8 cellular contexts compared by ENCODE assay signal in genomic region chr22:27885977-27886842, GRCh38. TPM values are rescaled to one million over a fixed set of nuclear protein-coding genes. Genes with fewer than 3 reads are reported as not detected.
DNase-seq lines count a peak whose midpoint lies in the region; ATAC-seq and TF ChIP-seq lines count a peak whose summit lies in the region.

No MANE protein-coding gene starts in this region.

- H3K27me3 ChIP-seq in gastroesophageal sphincter: no peaks in the 10 kb centered on the region
- no peaks in the 10 kb centered on the region for H3K27me3 ChIP-seq in psoas muscle (ENCODE audit: insufficient read depth in 3 of 3, low read length in 2 of 3)

- peaks cover 11% of the 10 kb centered on the region for H3K4me1 Mint-ChIP-seq in activated T-cell treated with anti-CD3 and anti-CD28 coated beads, Interleukin-2, amount 50 U/mL, for 24 hours (ENCODE audit: low read depth)

- TF ChIP-seq POLR2A in gastroesophageal sphincter (IDR thresholded peaks at IDR 0.05): no peak

- WGBS in gastroesophageal sphincter (ENCODE audit: low coverage in 1 of 2), 2 donors: 58 to 63% methylated on average over 3 of the region's 3 CpGs
- WGBS in psoas muscle, 3 donors: 79 to 82% (median 81%) methylated on average over 3 of the region's 3 CpGs

- TF ChIP-seq CTCF in gastroesophageal sphincter (IDR thresholded peaks at IDR 0.05) (peak; percentile 86 to 95 (median 93)), psoas muscle (IDR thresholded peaks at IDR 0.05) (peak; percentile 87)

- peak; percentile 40 for DNase-seq in SIG-M5 treated with dmso at 0.1 percent for 504 hours (lab: John Stamatoyannopoulos, UW; ENCODE audit: unreplicated experiment)
- DNase-seq in SIG-M5 (lab: John Stamatoyannopoulos, UW): no peak
- peak; percentile 10 for DNase-seq in NCI-H1694 (lab: John Stamatoyannopoulos, UW)
- DNase-seq in activated T-cell treated with anti-CD3 and anti-CD28 coated beads, Interleukin-2, amount 50 U/mL, for 24 hours: no peak
- no peak for DNase-seq in psoas muscle
- no peak for DNase-seq in OCI-M2 (lab: John Stamatoyannopoulos, UW; ENCODE audit: unreplicated experiment)

- H3K36me3 ChIP-seq in gastroesophageal sphincter: peaks cover 0 to 50% of the 10 kb centered on the region in 2 donors
- peaks cover 20 to 61% of the 10 kb centered on the region in 2 donors for H3K36me3 ChIP-seq in psoas muscle (ENCODE audit: insufficient read depth in 1 of 2, low read depth in 1 of 2)

- H3K4me3 ChIP-seq in gastroesophageal sphincter (no peak overlapping the region), psoas muscle (no peak overlapping the region)

- H3K4me1 ChIP-seq in gastroesophageal sphincter: peaks cover 24 to 92% (median 27%) of the 10 kb centered on the region in 3 donors
- H3K4me1 ChIP-seq in psoas muscle: peaks cover 22% of the 10 kb centered on the region

- peaks cover 92% of the 10 kb centered on the region for H3K36me3 Mint-ChIP-seq in activated T-cell treated with anti-CD3 and anti-CD28 coated beads, Interleukin-2, amount 50 U/mL, for 24 hours (ENCODE audit: low read depth)

- peak overlapping the region; percentile 24 for H3K27ac Mint-ChIP-seq in activated T-cell treated with anti-CD3 and anti-CD28 coated beads, Interleukin-2, amount 50 U/mL, for 24 hours

- H3K27me3 Mint-ChIP-seq in activated T-cell treated with anti-CD3 and anti-CD28 coated beads, Interleukin-2, amount 50 U/mL, for 24 hours: no peaks in the 10 kb centered on the region

- intact Hi-C loops in psoas muscle (cut with DNase I): loop anchor here (2.0 to 10.0 kb wide), 2 partner anchors 123 to 709 kb away; no protein-coding TSS in a partner anchor

- H3K9me3 Mint-ChIP-seq in activated T-cell treated with anti-CD3 and anti-CD28 coated beads, Interleukin-2, amount 50 U/mL, for 24 hours: no peaks in the 10 kb centered on the region

- H3K9me3 ChIP-seq in gastroesophageal sphincter (no peaks in the 10 kb centered on the region), psoas muscle (no peaks in the 10 kb centered on the region)

- TF ChIP-seq EP300 in gastroesophageal sphincter (IDR thresholded peaks at IDR 0.05): no peak

- peak overlapping the region; percentile 68 to 88 (median 82) for H3K27ac ChIP-seq in gastroesophageal sphincter
- H3K27ac ChIP-seq in psoas muscle: no peak overlapping the region

- no peak overlapping the region for H3K4me3 Mint-ChIP-seq in activated T-cell treated with anti-CD3 and anti-CD28 coated beads, Interleukin-2, amount 50 U/mL, for 24 hours

- ATAC-seq in gastroesophageal sphincter (peak; percentile 64), psoas muscle (peak in 3 of 4 donors; percentile 42 to 75 (median 57)), GM19395 (IDR thresholded peaks at IDR 0.05; ENCODE audit: unreplicated experiment) (no peak)

RNA-seq across cellular contexts. Expression of gene PITPNB, which starts 32.8 kb away (rescaled TPM):
- total RNA-seq in gastroesophageal sphincter (100 to 1,000 TPM in 1 of 4 donors, 10 to 100 TPM in 3; 62.8 to 103 (median 96.6) TPM), psoas muscle (10 to 100 TPM; 29.9 to 54.5 (median 33.9) TPM)
- polyA plus RNA-seq in psoas muscle: 10 to 100 TPM; 14.8 to 29.2 (median 23.6) TPM

Comparison
In these comparisons a context has a peak if more than half of its experiments do, and no peak if none do; other contexts are left out.
1. DNase-seq: peak in SIG-M5 treated with dmso at 0.1 percent for 504 hours (single experiment) and NCI-H1694 (single experiment); none in SIG-M5 (single experiment), activated T-cell treated with anti-CD3 and anti-CD28 coated beads, Interleukin-2, amount 50 U/mL, for 24 hours (single experiment), psoas muscle (0 of 2) and OCI-M2 (single experiment).